Comparison of ENCODE assay signal across 17 cellular contexts in the genomic region with DNA sequence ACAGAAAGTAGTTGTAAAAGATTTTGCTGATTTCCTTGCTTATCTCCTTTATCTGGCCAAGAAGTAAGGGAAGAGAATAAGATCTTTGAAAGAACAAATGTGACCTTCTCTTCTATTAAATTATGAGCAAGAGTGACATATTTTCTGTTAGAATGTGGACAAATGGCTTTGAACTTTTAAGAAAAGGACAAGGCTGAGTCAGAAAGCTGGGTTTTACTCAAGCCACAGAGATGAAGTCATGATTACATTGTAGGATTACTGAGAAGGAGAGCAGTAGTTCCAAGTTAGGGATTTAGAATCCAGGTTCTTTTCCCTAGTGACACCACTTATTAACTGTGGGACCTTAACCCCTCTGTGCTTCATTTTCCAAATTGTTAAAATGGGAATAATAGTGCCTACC. TPM values are rescaled to one million over a fixed set of nuclear protein-coding genes. Genes with fewer than 3 reads are reported as not detected.
DNase-seq lines count a peak whose midpoint lies in the region; ATAC-seq and TF ChIP-seq lines count a peak whose summit lies in the region.
"Had no signal": no experiment of that assay in that cellular context is flagged by ENCODE, and none has a peak within 500 bp of the region (broad histone marks: within the 10 kb centered on the region; RNA-seq: fewer than 3 reads in every experiment).

No MANE protein-coding gene starts in this region.

- H3K4me2 ChIP-seq in HCT116 (ENCODE audit: low read length): no peak overlapping the region
- H3K4me2 ChIP-seq: BLaER1 treated with 17β-estradiol and CSF1 and Interleukin-3, amounts not matched to agents 10 nM and 100 nM had no signal

- RAD21 ChIA-PET in HCT116 (lab: Charles Lee; ENCODE audit: low non-redundant PET in 1 of 2, low total read pairs in 2 of 2, uncharacterized antibody in 2 of 2, unreplicated experiment in 2 of 2): no interaction called here

- DNase-seq in AG08396 (ENCODE audit: low spot score) (peak; percentile 48), HCT116 (ENCODE audit: low read depth, low spot score) (no peak), astrocyte of the hippocampus (ENCODE audit: low read depth, low spot score) (peak; percentile 81), kidney epithelial cell (ENCODE audit: low read depth) (peak; percentile 23), CD1c-positive myeloid dendritic cell (ENCODE audit: extremely low spot score) (no peak), T-helper 1 cell (no peak)
- DNase-seq: activated CD8-positive, alpha-beta memory T cell treated with anti-CD3 and anti-CD28 coated beads, Interleukin-2, amount 50 U/mL, for 48 hours; aorta; KBM-7; mesendoderm; NCI-H2029; occipital lobe; SHP77 treated with DMSO at 0.1 percent for 48 hours; stimulated activated naive CD4-positive, alpha-beta T cell had no signal

- peaks cover 0 to 3% of the 10 kb centered on the region in 2 experiments; a peak in 2 of 4 replicates for H3K4me1 ChIP-seq in HCT116 (ENCODE audit: control insufficient read depth in 1 of 2, insufficient read depth in 2 of 2, low read length in 2 of 2)
- H3K4me1 ChIP-seq: BLaER1 treated with 17β-estradiol and CSF1 and Interleukin-3, amounts not matched to agents 10 nM and 100 nM had no signal

- no peak overlapping the region for H3K4me3 ChIP-seq in HCT116 (replicated peaks in 1 of 2; ENCODE audit: low read depth in 1 of 2, low read length in 2 of 2)
- H3K4me3 ChIP-seq in kidney epithelial cell (ENCODE audit: low read depth, low read length): no peak overlapping the region
- H3K4me3 ChIP-seq: BLaER1 treated with 17β-estradiol and CSF1 and Interleukin-3, amounts not matched to agents 10 nM and 100 nM had no signal

- POLR2A ChIA-PET in HCT116 (lab: Charles Lee): no interaction called here

- no peaks in the 10 kb centered on the region for H3K9me3 ChIP-seq in HCT116 (ENCODE audit: control insufficient read depth in 1 of 2, insufficient read depth in 1 of 2, low read depth in 1 of 2, low read length in 2 of 2)

- H3K27me3 ChIP-seq in HCT116 (ENCODE audit: insufficient read depth, low read length) (no peaks in the 10 kb centered on the region), kidney epithelial cell (ENCODE audit: control insufficient read depth, insufficient read depth, low read length) (no peaks in the 10 kb centered on the region)
- H3K27me3 ChIP-seq: BLaER1 treated with 17β-estradiol and CSF1 and Interleukin-3, amounts not matched to agents 10 nM and 100 nM had no signal

- H4K20me1 ChIP-seq in HCT116 (ENCODE audit: insufficient read depth): no peaks in the 10 kb centered on the region

- no peak for TF ChIP-seq RAD21 in HCT116 (IDR thresholded peaks at IDR 0.05; ENCODE audit: low read depth)

- H3K36me3 ChIP-seq in HCT116 (ENCODE audit: control insufficient read depth in 1 of 2, insufficient read depth in 2 of 2, low read length in 2 of 2): peaks cover 8 to 21% of the 10 kb centered on the region in 2 experiments; a peak in 3 of 4 replicates
- H3K36me3 ChIP-seq in kidney epithelial cell (ENCODE audit: control insufficient read depth, insufficient read depth, low read length): no peaks in the 10 kb centered on the region

- no peak overlapping the region for H3K9ac ChIP-seq in HCT116 (ENCODE audit: low read length)
- H3K9ac ChIP-seq: BLaER1 treated with 17β-estradiol and CSF1 and Interleukin-3, amounts not matched to agents 10 nM and 100 nM had no signal

- H3K27ac ChIP-seq in HCT116 (ENCODE audit: low read depth, low read length): no peak overlapping the region; the same call in 1 of the 2 replicates
- H3K27ac ChIP-seq: BLaER1 treated with 17β-estradiol and CSF1 and Interleukin-3, amounts not matched to agents 10 nM and 100 nM had no signal

- no peak for TF ChIP-seq POLR2A in HCT116 (IDR thresholded peaks at IDR 0.05; ENCODE audit: borderline replicate concordance, extremely low read depth, insufficient read depth, insufficient read length)

- H3K79me2 ChIP-seq in HCT116 (ENCODE audit: insufficient read depth, low read length): no peaks in the 10 kb centered on the region

- no peak for TF ChIP-seq CTCF in HCT116 (IDR thresholded peaks at IDR 0.05 in 2 of 3, conservative IDR thresholded peaks at IDR 0.05 in 1 of 3; ENCODE audit: borderline replicate concordance in 1 of 3, insufficient read depth in 1 of 3, low read depth in 2 of 3, low read length in 2 of 3)
- no peak for TF ChIP-seq CTCF in kidney epithelial cell (IDR thresholded peaks at IDR 0.05; ENCODE audit: insufficient read depth, low read length, poor library complexity, severe bottlenecking)

- no TSS peak for BruUV-seq in HCT116 (replicated peaks; lab: Mats Ljungman, UMichigan)

- ATAC-seq in HCT116 (no peak), GM18502 (IDR thresholded peaks at IDR 0.05; ENCODE audit: poor library complexity, unreplicated experiment) (no peak), GM18868 (IDR thresholded peaks at IDR 0.05; ENCODE audit: unreplicated experiment) (no peak)

- CTCF ChIA-PET in HCT116 (lab: Charles Lee): no interaction called here

- no peak overlapping the region for H2AFZ ChIP-seq in HCT116 (ENCODE audit: low read depth, low read length, poor library complexity, severe bottlenecking)

- no peaks in the 10 kb centered on the region for H3K9me2 ChIP-seq in HCT116 (ENCODE audit: insufficient read depth)

- intact Hi-C loops in HCT116 (cut with micrococcal nuclease): no loop called here

TF ChIP-seq in HCT116, 20 proteins besides CTCF, POLR2A, EP300 and RAD21:
- 0 out of 2 replicates have a peak, but pooled peaks have one; percentile 20 for TF ChIP-seq FOSL1 (IDR thresholded peaks at IDR 0.05; ENCODE audit: low read depth)
- no peak for TF ChIP-seq JUND (IDR thresholded peaks at IDR 0.05)

RNA-seq across cellular contexts. Expression of gene CCDC90B, which starts 13.5 kb away (rescaled TPM):
- total RNA-seq in HCT116 (2021; ENCODE audit: unreplicated experiment) (30.3 TPM), kidney epithelial cell (67.4 and 68.1 TPM in 2 replicates)
- polyA plus RNA-seq in HCT116 (2012): 17.0 and 23.3 TPM in 2 replicates

Comparison
In these comparisons a context has a peak if more than half of its experiments do, and no peak if none do; other contexts are left out.
1. DNase-seq: peak in AG08396 (single experiment), astrocyte of the hippocampus (single experiment) and kidney epithelial cell (single experiment); none in HCT116 (single experiment), CD1c-positive myeloid dendritic cell (single experiment) and T-helper 1 cell (0 of 5).